8 cellular contexts compared by ENCODE assay signal in genomic region chr16:73053379-73054130, GRCh38. TPM values are rescaled to one million over a fixed set of nuclear protein-coding genes. Genes with fewer than 3 reads are reported as not detected.
DNase-seq lines count a peak whose midpoint lies in the region; ATAC-seq, FAIRE-seq and TF ChIP-seq lines count a peak whose summit lies in the region.

No MANE protein-coding gene starts in this region.

- BruUV-seq in K562 (replicated peaks; lab: Mats Ljungman, UMichigan): no TSS peak

- in situ Hi-C loops in K562 (cut with MboI): no loop called here

- CTCF ChIA-PET in K562 (lab: Yijun Ruan, JAX; ENCODE audit: low intra/inter-chr PET ratio): no interaction called here

- H2AFZ ChIP-seq in K562 (ENCODE audit: low read depth, low read length): no peak overlapping the region

- TF ChIP-seq RAD21 in K562 (CRISPR knock-in tag; conservative IDR thresholded peaks at IDR 0.05 in 1 of 2, IDR thresholded peaks at IDR 0.05 in 1 of 2): no peak

- H3K4me3 ChIP-seq in LNCaP clone FGC (ENCODE audit: low read depth, low read length) (peak overlapping the region; percentile 68), K562 (no peak overlapping the region)

- no peak overlapping the region for H3K4me2 ChIP-seq in K562 (ENCODE audit: insufficient read depth, low read length)

- H4K20me1 ChIP-seq in K562 (replicated peaks; ENCODE audit: control insufficient read depth, insufficient read depth, low read length): 0 out of 2 replicates have a peak, but pooled peaks cover 3% of the 10 kb centered on the region

- no peak overlapping the region for H3K9ac ChIP-seq in K562 (ENCODE audit: insufficient read depth in 1 of 2, low read depth in 2 of 2, low read length in 2 of 2)

- ATAC-seq in K562: no peak
- no peak for ATAC-seq in GM21526 (IDR thresholded peaks at IDR 0.05; ENCODE audit: low FRiP score, unreplicated experiment)
- ATAC-seq in HG03520 (IDR thresholded peaks at IDR 0.05; ENCODE audit: unreplicated experiment): no peak

- TF ChIP-seq POLR2A in K562 (conservative IDR thresholded peaks at IDR 0.05): no peak

- peaks cover 0 to 9% of the 10 kb centered on the region in 2 experiments; a peak in 2 of 5 replicates for H3K4me1 ChIP-seq in K562 (replicated peaks in 1 of 2; ENCODE audit: control insufficient read depth in 2 of 2, insufficient read depth in 2 of 2, low read length in 2 of 2)

- H3K27me3 ChIP-seq in K562 (ENCODE audit: control insufficient read depth in 2 of 2, insufficient read depth in 2 of 2, low read length in 2 of 2): peaks cover 23 to 38% of the 10 kb centered on the region in 2 experiments; a peak in 4 of 5 replicates

- intact Hi-C loops in K562 (cut with micrococcal nuclease): no loop called here

- no peaks in the 10 kb centered on the region for H3K9me1 ChIP-seq in K562 (ENCODE audit: control insufficient read depth, insufficient read depth, low read length)

- no peaks in the 10 kb centered on the region for H3K9me3 ChIP-seq in K562 (replicated peaks; ENCODE audit: control insufficient read depth, insufficient read depth, low read depth, low read length)

- no peak for FAIRE-seq in K562 (lab: Jason Lieb, UNC)

- TF ChIP-seq CTCF in 22Rv1 (IDR thresholded peaks at IDR 0.05) (no peak), LNCaP clone FGC (IDR thresholded peaks at IDR 0.05; ENCODE audit: control insufficient read depth, extremely low read depth, insufficient read depth) (no peak), K562 (IDR thresholded peaks at IDR 0.05 in 2 of 3, conservative IDR thresholded peaks at IDR 0.05 in 1 of 3; ENCODE audit: insufficient read depth in 2 of 3, low read depth in 1 of 3, low read length in 3 of 3) (no peak)

- no peaks in the 10 kb centered on the region for H3K79me2 ChIP-seq in K562 (ENCODE audit: control insufficient read depth, insufficient read depth, low read length)

- 2% methylated on average over 15 of the region's 15 CpGs for WGBS in K562 (ENCODE audit: insufficient coverage, low coverage, missing lambda C conversion rate)

- DNase-seq in LNCaP clone FGC (ENCODE audit: low read depth): peak; percentile 74
- DNase-seq in K562 (ENCODE audit: extremely low read depth in 1 of 4, low spot score in 3 of 4): no peak
- peak; percentile 9 for DNase-seq in medulla oblongata (ENCODE audit: extremely low spot score)
- DNase-seq in AG20443 (ENCODE audit: low spot score): no peak
- no peak for DNase-seq in NCI-H1694 treated with DMSO at 0.1 percent for 48 hours (lab: John Stamatoyannopoulos, UW)

- H3K27ac ChIP-seq in 22Rv1: peak overlapping the region; percentile 25; the same call in 1 of the 2 replicates
- H3K27ac ChIP-seq in K562 (ENCODE audit: extremely low read depth, low read depth, low read length): no peak overlapping the region

- no peaks in the 10 kb centered on the region for H3K36me3 ChIP-seq in K562 (ENCODE audit: control insufficient read depth, insufficient read depth, low read length)

- TF ChIP-seq EP300 in K562 (IDR thresholded peaks at IDR 0.05; ENCODE audit: low read length): no peak

- POLR2A ChIA-PET in K562 (lab: Yijun Ruan, JAX): interaction anchor here (0.6 to 1.0 kb wide), 2 partner anchors 10 to 113 kb away, joined by 3 read pairs; no protein-coding TSS in a partner anchor

TF ChIP-seq in K562, 482 proteins besides CTCF, POLR2A, EP300 and RAD21:
- no peak for TF ChIP-seq TSC22D4 (tag; IDR thresholded peaks at IDR 0.05)
- no peak for TF ChIP-seq ZNF354B (CRISPR knock-in tag; IDR thresholded peaks at IDR 0.05)
- TF ChIP-seq ATF3 (IDR thresholded peaks at IDR 0.05): peak; percentile 42
- TF ChIP-seq ATF3 (CRISPR knock-in tag; conservative IDR thresholded peaks at IDR 0.05): no peak
- TF ChIP-seq ID3 (CRISPR knock-in tag; IDR thresholded peaks at IDR 0.05): no peak
- no peak for TF ChIP-seq ID3 (tag; IDR thresholded peaks at IDR 0.05)
- TF ChIP-seq ZNF324 (CRISPR knock-in tag; IDR thresholded peaks at IDR 0.05): no peak
- TF ChIP-seq ELF1 (tag; IDR thresholded peaks at IDR 0.05): no peak
TF ChIP-seq in K562: peak in this region for 1.

RNA-seq across cellular contexts. Expression of gene ZFHX3, which starts 5.6 kb away (rescaled TPM):
- total RNA-seq in K562 (2011; cell fraction: chromatin; rRNA removed; ENCODE audit: low replicate concordance): 0.12 and 0.19 TPM in 2 replicates
- under 0.01 and 0.17 TPM in 2 replicates for total RNA-seq in K562 (2011; cell fraction: nucleolus; rRNA removed)
- total RNA-seq in K562 (2011; cell fraction: nucleoplasm; rRNA removed): 0.07 and 0.15 TPM in 2 replicates
- total RNA-seq in K562 (2014; rRNA removed) (not detected in 2 replicates), K562 (2014; rRNA removed; fragmentation: Illumina TruSeq; extraction: Trizol) (not detected in 2 replicates), K562 (2015; rRNA removed; fragmentation: Illumina TruSeq; extraction: Trizol) (not detected in 2 replicates), K562 (2021) (0.07 and 0.11 TPM in 2 replicates)
- polyA plus RNA-seq in K562 (2011; rRNA removed) (0.01 TPM in 2 replicates), K562 (2014; fragmentation: Illumina TruSeq; extraction: Trizol) (0.01 TPM in 1 of 2 replicates, not detected in the other), K562 (2014; fragmentation: Nextera tagmentation; extraction: Ambion mirVana) (under 1 TPM; 0.06 to 0.23 TPM), K562 (2014; rRNA removed) (0.05 TPM in 1 of 2 replicates, not detected in the other)
- polyA plus RNA-seq in K562 (2011; cell fraction: cytosol; rRNA removed): 0.01 TPM in 2 replicates
- 0.03 and 0.04 TPM in 2 replicates for polyA plus RNA-seq in K562 (2011; cell fraction: nucleus; rRNA removed)
- 0.51 and 0.76 TPM in 2 replicates for polyA plus RNA-seq in K562 (2012)
- polyA minus RNA-seq in K562 (2011; rRNA and poly(A)+ RNA removed): 0.03 and 0.07 TPM in 2 replicates
- 0.09 and 0.10 TPM in 2 replicates for polyA minus RNA-seq in K562 (2011; cell fraction: cytosol; rRNA and poly(A)+ RNA removed)
- polyA minus RNA-seq in K562 (2011; cell fraction: nucleus; rRNA and poly(A)+ RNA removed): 0.11 and 0.13 TPM in 2 replicates

Comparison
In these comparisons a context has a peak if more than half of its experiments do, and no peak if none do; other contexts are left out.
1. DNase-seq: peak in LNCaP clone FGC (single experiment) and medulla oblongata (single experiment); none in K562 (0 of 4), AG20443 (single experiment) and NCI-H1694 treated with DMSO at 0.1 percent for 48 hours (single experiment).